13 cellular contexts compared by ENCODE assay signal in the genomic region with DNA sequence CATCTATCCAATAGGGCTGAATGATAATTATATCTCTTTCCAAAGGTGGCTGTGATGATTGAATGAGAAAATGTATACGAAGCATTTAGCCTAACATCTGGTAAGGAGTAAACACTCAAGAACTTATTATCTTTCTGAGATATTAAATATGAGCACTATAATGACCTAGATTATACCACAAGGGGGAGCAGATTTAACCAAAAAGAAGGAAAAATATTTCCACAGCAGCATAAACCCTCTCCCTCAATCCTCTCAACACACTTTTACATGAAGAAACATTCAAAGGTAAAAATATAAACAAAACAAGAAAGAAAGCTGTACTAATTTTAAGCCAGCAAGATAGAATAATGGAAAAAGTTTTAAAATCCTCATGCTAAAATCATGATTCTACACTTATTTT.
DNase-seq lines count a peak whose midpoint lies in the region; ATAC-seq and TF ChIP-seq lines count a peak whose summit lies in the region.
"Had no signal": no experiment of that assay in that cellular context is flagged by ENCODE, and none has a peak within 500 bp of the region (broad histone marks: within the 10 kb centered on the region; RNA-seq: fewer than 3 reads in every experiment).

No MANE protein-coding gene starts in this region.

- H3T11ph ChIP-seq in H9 (ENCODE audit: low read length): no peak overlapping the region

- no peak overlapping the region for H4K91ac ChIP-seq in H9 (ENCODE audit: insufficient read length, low read depth, low read length)

- no peak overlapping the region for H3K23ac ChIP-seq in H9 (ENCODE audit: insufficient read length, low read depth, low read length)

- H2BK20ac ChIP-seq in H9 (ENCODE audit: low read depth, low read length, poor library complexity, severe bottlenecking): no peak overlapping the region

- H4K5ac ChIP-seq in H9 (ENCODE audit: insufficient read length, low read depth, low read length): no peak overlapping the region

- peak; percentile 46; the same call in 1 of the 3 replicates for ATAC-seq in SK-N-SH treated with all-trans-retinoic acid at 6 μM for 48 hours
- no peak for ATAC-seq in foreskin keratinocyte
- no peak for ATAC-seq in HG02885 (IDR thresholded peaks at IDR 0.05; ENCODE audit: poor library complexity, unreplicated experiment)
- ATAC-seq: mucosa of descending colon, right cardiac atrium had no signal

- peaks cover 6% of the 10 kb centered on the region; the same call in 1 of the 2 replicates for H3K4me1 ChIP-seq in H9 (ENCODE audit: insufficient read depth, low read length)
- no peaks in the 10 kb centered on the region for H3K4me1 ChIP-seq in foreskin keratinocyte
- H3K4me1 ChIP-seq in colonic mucosa: no peaks in the 10 kb centered on the region

- no peak for DNase-seq in AG09309 (ENCODE audit: low read depth)
- no peak for DNase-seq in H9
- no peak for DNase-seq in foreskin keratinocyte
- no peak for DNase-seq in Ammon's horn (ENCODE audit: low spot score)
- DNase-seq in substantia nigra (lab: John Stamatoyannopoulos, UW): no peak
- no peak for DNase-seq in colonic mucosa
- DNase-seq: activated effector memory CD4-positive, alpha-beta T cell treated with Interleukin-2 at 50 U/mL for 16 hours; DMS79; hypothalamus; mucosa of descending colon; right cardiac atrium had no signal

- H3K56ac ChIP-seq in H9 (ENCODE audit: insufficient read length, low read depth, low read length): no peak overlapping the region

- H3K4me3 ChIP-seq in AG09309 (ENCODE audit: control insufficient read depth, low read depth, low read length) (no peak overlapping the region), colonic mucosa (no peak overlapping the region)
- H3K4me3 ChIP-seq: mucosa of descending colon had no signal

- H3K27ac Mint-ChIP-seq in H9: no peak overlapping the region

- no peaks in the 10 kb centered on the region for H3K9me3 ChIP-seq in H9 (ENCODE audit: control insufficient read depth, low read depth, low read length)
- no peaks in the 10 kb centered on the region for H3K9me3 ChIP-seq in colonic mucosa

- H3K14ac ChIP-seq in H9 (ENCODE audit: insufficient read depth, low read length): no peak overlapping the region

- H3K4me2 ChIP-seq in H9 (ENCODE audit: insufficient read depth, insufficient read length, low read length): no peak overlapping the region

- no peaks in the 10 kb centered on the region for H3K4me1 Mint-ChIP-seq in H9

- intact Hi-C loops in colonic mucosa (cut with DNase I): no loop called here

- peaks cover 7 to 8% of the 10 kb centered on the region in 2 experiments; a peak in 1 of 5 replicates for H3K9me3 Mint-ChIP-seq in H9

- H3K36me3 ChIP-seq in colonic mucosa: no peaks in the 10 kb centered on the region

- H3K9ac ChIP-seq in H9 (ENCODE audit: extremely low read depth, insufficient read length, low read length) (no peak overlapping the region), colonic mucosa (ENCODE audit: low read depth in 2 of 2, low read length in 2 of 2) (no peak overlapping the region)

- H2BK120ac ChIP-seq in H9 (ENCODE audit: low read depth, low read length, poor library complexity, severe bottlenecking): no peak overlapping the region

- no peak overlapping the region for H2BK12ac ChIP-seq in H9 (ENCODE audit: insufficient read length, low read depth, low read length)

- no peak overlapping the region for H2BK5ac ChIP-seq in H9 (ENCODE audit: insufficient read length, low read length)

- H3K23me2 ChIP-seq in H9 (ENCODE audit: insufficient read length, low read depth, low read length, poor library complexity, severe bottlenecking): no peaks in the 10 kb centered on the region

- H2AFZ ChIP-seq in H9 (ENCODE audit: low read length): no peak overlapping the region

- H3K4me3 Mint-ChIP-seq in H9: no peak overlapping the region

- H2AK5ac ChIP-seq in H9 (ENCODE audit: insufficient read length, low read length): no peak overlapping the region

- no CpG with 5 or more reads among the region's 1 CpG for WGBS in H9 (ENCODE audit: extremely low coverage, insufficient read length, low lambda C conversion rate)

- peaks cover 39 to 68% (median 58%) of the 10 kb centered on the region in 3 experiments for H3K36me3 Mint-ChIP-seq in H9 (ENCODE audit: insufficient read depth in 1 of 3, low read depth in 3 of 3)

- H3K79me2 ChIP-seq in H9 (ENCODE audit: insufficient read depth, low read length): no peaks in the 10 kb centered on the region

- H3K4ac ChIP-seq in H9 (ENCODE audit: low read depth, low read length): no peak overlapping the region

- TF ChIP-seq CTCF in AG09309 (IDR thresholded peaks at IDR 0.05; ENCODE audit: control insufficient read depth, insufficient read depth, low read depth, low read length, missing control alignments) (peak; percentile 28), H9 (conservative IDR thresholded peaks at IDR 0.05) (peak; percentile 40), foreskin keratinocyte (conservative IDR thresholded peaks at IDR 0.05) (peak; percentile 52), colonic mucosa (IDR thresholded peaks at IDR 0.05) (no peak)

- H3K79me1 ChIP-seq in H9 (ENCODE audit: insufficient read depth, low read depth, low read length, poor library complexity, severe bottlenecking): no peaks in the 10 kb centered on the region

- no peak overlapping the region for H3K18ac ChIP-seq in H9 (ENCODE audit: insufficient read length, low read depth, low read length)

- H3K27me3 Mint-ChIP-seq in H9 (ENCODE audit: low read depth): no peaks in the 10 kb centered on the region

- no peaks in the 10 kb centered on the region for H4K20me1 ChIP-seq in H9 (ENCODE audit: control insufficient read depth, insufficient read depth, insufficient read length)

- H3K27ac ChIP-seq in H9 (ENCODE audit: insufficient read length, low read depth, low read length) (no peak overlapping the region), foreskin keratinocyte (no peak overlapping the region), substantia nigra (ENCODE audit: low read depth, low read length, poor library complexity, severe bottlenecking) (no peak overlapping the region), colonic mucosa (no peak overlapping the region)

- H2BK15ac ChIP-seq in H9 (ENCODE audit: low read depth, low read length): no peak overlapping the region

- H4K8ac ChIP-seq in H9 (replicated peaks; ENCODE audit: insufficient read length, low read depth, low read length): no peak overlapping the region

- H3K27me3 ChIP-seq in H9 (ENCODE audit: insufficient read depth, low read length) (no peaks in the 10 kb centered on the region), foreskin keratinocyte (no peaks in the 10 kb centered on the region), colonic mucosa (no peaks in the 10 kb centered on the region)

TF ChIP-seq in SK-N-SH treated with all-trans-retinoic acid at 6 μM for 48 hours, 23 proteins besides CTCF, POLR2A, EP300 and RAD21:
- no peak for TF ChIP-seq ZFP30 (CRISPR knock-in tag; IDR thresholded peaks at IDR 0.05)
- no peak for TF ChIP-seq ISL1 (CRISPR knock-in tag; IDR thresholded peaks at IDR 0.05)
- no peak for TF ChIP-seq CSRNP3 (CRISPR knock-in tag; IDR thresholded peaks at IDR 0.05)
